17 cellular contexts compared by ENCODE assay signal in the genomic region with DNA sequence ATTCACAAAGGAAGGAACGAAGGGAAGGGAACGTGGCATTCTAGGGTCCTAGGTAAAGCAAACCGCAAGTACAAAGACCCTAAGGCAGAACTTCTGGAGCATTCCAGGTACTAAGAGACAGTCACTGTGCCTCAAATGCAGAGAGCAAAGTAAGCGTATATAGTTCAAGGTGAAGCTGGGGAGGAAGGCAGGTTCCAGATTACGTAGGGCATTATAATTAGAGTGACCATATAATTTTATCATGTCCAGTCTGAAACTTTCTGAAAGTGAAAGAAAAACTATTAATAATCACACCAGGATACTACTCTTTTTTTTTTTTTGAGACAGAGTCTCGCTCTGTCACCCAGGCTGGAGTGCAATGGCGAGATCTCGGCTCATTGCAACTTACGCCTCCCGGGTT. TPM values are rescaled to one million over a fixed set of nuclear protein-coding genes. Genes with fewer than 3 reads are reported as not detected.
DNase-seq lines count a peak whose midpoint lies in the region; ATAC-seq and TF ChIP-seq lines count a peak whose summit lies in the region.
"Had no signal": no experiment of that assay in that cellular context is flagged by ENCODE, and none has a peak within 500 bp of the region (broad histone marks: within the 10 kb centered on the region; RNA-seq: fewer than 3 reads in every experiment).

No MANE protein-coding gene starts in this region.

- peaks cover 16% of the 10 kb centered on the region for H3K4me1 Mint-ChIP-seq in nephron progenitor cell
- H3K4me1 Mint-ChIP-seq in natural killer cell: peaks cover 30 to 38% of the 10 kb centered on the region in 2 donors

- peak overlapping the region; percentile 61 for H3K27ac Mint-ChIP-seq in nephron progenitor cell
- no peak overlapping the region for H3K27ac Mint-ChIP-seq in natural killer cell
- H3K27ac Mint-ChIP-seq: activated CD8-positive, alpha-beta T cell treated with anti-CD3 and anti-CD28 coated beads for 36 hours; stimulated activated effector memory CD8-positive, alpha-beta T cell treated with anti-CD3 and anti-CD28 coated beads, Interleukin-12 subunit alpha, Interleukin-12 subunit beta, amount 100 ng/mL, for 72 hours had no signal

- H3K4me3 ChIP-seq in heart right ventricle (peak overlapping the region in 9 of 10 donors; percentile 15 to 52 (median 36)), right atrium auricular region (peak overlapping the region in 1 of 2 donors; percentile 19), vagina (no peak overlapping the region)
- H3K4me3 ChIP-seq: smooth muscle cell had no signal

- ATAC-seq in heart right ventricle: peak; percentile 32 to 82 (median 74)
- ATAC-seq in natural killer cell: no peak
- ATAC-seq: activated CD8-positive, alpha-beta T cell treated with anti-CD3 and anti-CD28 coated beads for 36 hours; stimulated activated effector memory CD8-positive, alpha-beta T cell treated with anti-CD3 and anti-CD28 coated beads, Interleukin-12 subunit alpha, Interleukin-12 subunit beta, amount 100 ng/mL, for 72 hours had no signal

- no peak for DNase-seq in heart right ventricle
- no peak for DNase-seq in right atrium auricular region (ENCODE audit: low spot score)
- DNase-seq in epithelial cell of prostate (ENCODE audit: low read depth, low spot score): no peak
- no peak for DNase-seq in nephron progenitor cell
- DNase-seq in NK-92 (lab: John Stamatoyannopoulos, UW; ENCODE audit: unreplicated experiment): no peak
- DNase-seq in AML-193 (lab: John Stamatoyannopoulos, UW): no peak
- no peak for DNase-seq in natural killer cell
- DNase-seq in vagina (ENCODE audit: extremely low spot score in 2 of 2): no peak
- DNase-seq: ACHN, midbrain, NCI-H1048, NCI-H2081 treated with DMSO at 0.1 percent for 48 hours, NCI-H526, Peyer's patch had no signal

- H3K27me3 Mint-ChIP-seq in nephron progenitor cell (ENCODE audit: low read depth, poor library complexity): no peaks in the 10 kb centered on the region
- H3K27me3 Mint-ChIP-seq in natural killer cell (ENCODE audit: low read depth in 2 of 2): no peaks in the 10 kb centered on the region
- H3K27me3 Mint-ChIP-seq: activated CD8-positive, alpha-beta T cell treated with anti-CD3 and anti-CD28 coated beads for 36 hours had no signal

- intact Hi-C loops in heart right ventricle (cut with DNase I) (no loop called here), natural killer cell (cut with micrococcal nuclease) (no loop called here), vagina (cut with DNase I) (no loop called here)

- 42 to 59% methylated on average over 10 of the region's 10 CpGs for WGBS in heart right ventricle, 2 donors

- H3K27me3 ChIP-seq in heart right ventricle (no peaks in the 10 kb centered on the region), right atrium auricular region (no peaks in the 10 kb centered on the region), vagina (no peaks in the 10 kb centered on the region)
- H3K27me3 ChIP-seq: Peyer's patch had no signal

- H3K9me3 Mint-ChIP-seq in nephron progenitor cell (no peaks in the 10 kb centered on the region), natural killer cell (no peaks in the 10 kb centered on the region)
- H3K9me3 Mint-ChIP-seq: activated CD8-positive, alpha-beta T cell treated with anti-CD3 and anti-CD28 coated beads for 36 hours; stimulated activated effector memory CD8-positive, alpha-beta T cell treated with anti-CD3 and anti-CD28 coated beads, Interleukin-12 subunit alpha, Interleukin-12 subunit beta, amount 100 ng/mL, for 72 hours had no signal

- H3K36me3 ChIP-seq in heart right ventricle (no peaks in the 10 kb centered on the region), right atrium auricular region (no peaks in the 10 kb centered on the region), vagina (no peaks in the 10 kb centered on the region)
- H3K36me3 ChIP-seq: Peyer's patch had no signal

- no peaks in the 10 kb centered on the region for H3K9me3 ChIP-seq in heart right ventricle
- no peaks in the 10 kb centered on the region for H3K9me3 ChIP-seq in right atrium auricular region
- H3K9me3 ChIP-seq in vagina: no peaks in the 10 kb centered on the region
- H3K9me3 ChIP-seq: Peyer's patch had no signal

- peaks cover 0 to 54% (median 31%) of the 10 kb centered on the region in 9 donors for H3K4me1 ChIP-seq in heart right ventricle
- peaks cover 0 to 27% of the 10 kb centered on the region in 2 donors for H3K4me1 ChIP-seq in right atrium auricular region
- peaks cover 31% of the 10 kb centered on the region for H3K4me1 ChIP-seq in vagina

- H3K27ac ChIP-seq in heart right ventricle (peak overlapping the region in 9 of 10 donors; percentile 42 to 78 (median 61)), right atrium auricular region (no peak overlapping the region), epithelial cell of prostate (peak overlapping the region; percentile 69), vagina (no peak overlapping the region)
- H3K27ac ChIP-seq: Peyer's patch had no signal

- no peak overlapping the region for H3K4me3 Mint-ChIP-seq in nephron progenitor cell
- H3K4me3 Mint-ChIP-seq in natural killer cell: no peak overlapping the region
- H3K4me3 Mint-ChIP-seq: activated CD8-positive, alpha-beta T cell treated with anti-CD3 and anti-CD28 coated beads for 36 hours; stimulated activated effector memory CD8-positive, alpha-beta T cell treated with anti-CD3 and anti-CD28 coated beads, Interleukin-12 subunit alpha, Interleukin-12 subunit beta, amount 100 ng/mL, for 72 hours had no signal

- TF ChIP-seq CTCF in heart right ventricle (IDR thresholded peaks at IDR 0.05) (no peak), right atrium auricular region (IDR thresholded peaks at IDR 0.05) (no peak), nephron progenitor cell (IDR thresholded peaks at IDR 0.05) (no peak), natural killer cell (IDR thresholded peaks at IDR 0.05) (no peak), vagina (IDR thresholded peaks at IDR 0.05) (no peak)

- H3K36me3 Mint-ChIP-seq in nephron progenitor cell (ENCODE audit: low read depth): peaks cover 18% of the 10 kb centered on the region
- H3K36me3 Mint-ChIP-seq in natural killer cell: no peaks in the 10 kb centered on the region

- no peak for TF ChIP-seq POLR2A in vagina (IDR thresholded peaks at IDR 0.05)

RNA-seq across cellular contexts. Expression of a gene that starts 25.7 kb away (rescaled TPM):
- 10 to 100 TPM; 18.5 to 31.9 (median 26.5) TPM for total RNA-seq in heart right ventricle
- polyA plus RNA-seq in heart right ventricle: 10 to 100 TPM in 1 of 2 donors, 1 to 10 TPM in 1; 9.9 to 31.4 TPM
- total RNA-seq in right atrium auricular region: 10 to 100 TPM; 16.4 to 17.9 TPM
- 10 to 100 TPM; 27.9 to 36.9 (median 32.0) TPM for total RNA-seq in natural killer cell
- total RNA-seq in vagina: 30.4 TPM

Comparison
In these comparisons a context has a peak if more than half of its experiments do, and no peak if none do; other contexts are left out.
1. H3K27ac ChIP-seq: peak in heart right ventricle (9 of 10) and epithelial cell of prostate (single experiment); none in right atrium auricular region (0 of 2) and vagina (single experiment).
2. ATAC-seq: peak in heart right ventricle (8 of 8); none in natural killer cell (0 of 3).
3. H3K4me3 ChIP-seq: peak in heart right ventricle (9 of 10); none in vagina (0 of 2).